ENCODE assay signal across 1 cellular context in genomic region chr21:43340491-43341348, GRCh38.
TF ChIP-seq lines count a peak whose summit lies in the region.

No MANE protein-coding gene starts in this region.

TF ChIP-seq in H1, 55 proteins besides CTCF, POLR2A, EP300 and RAD21:
- TF ChIP-seq CHD7 (IDR thresholded peaks at IDR 0.05; ENCODE audit: insufficient replicate concordance, low read length) (no peak), SRF (IDR thresholded peaks at IDR 0.05; ENCODE audit: low read depth, low read length) (no peak), SIX5 (IDR thresholded peaks at IDR 0.05; ENCODE audit: low read depth, low read length) (no peak), FOSL1 (IDR thresholded peaks at IDR 0.05; ENCODE audit: insufficient read depth, low read depth, low read length) (no peak), JUND (IDR thresholded peaks at IDR 0.05; ENCODE audit: low read length) (peak; percentile 39; the same call in 1 of the 2 replicates), YY1 (IDR thresholded peaks at IDR 0.05; ENCODE audit: low read depth, low read length) (no peak)
